In the genomic region with DNA sequence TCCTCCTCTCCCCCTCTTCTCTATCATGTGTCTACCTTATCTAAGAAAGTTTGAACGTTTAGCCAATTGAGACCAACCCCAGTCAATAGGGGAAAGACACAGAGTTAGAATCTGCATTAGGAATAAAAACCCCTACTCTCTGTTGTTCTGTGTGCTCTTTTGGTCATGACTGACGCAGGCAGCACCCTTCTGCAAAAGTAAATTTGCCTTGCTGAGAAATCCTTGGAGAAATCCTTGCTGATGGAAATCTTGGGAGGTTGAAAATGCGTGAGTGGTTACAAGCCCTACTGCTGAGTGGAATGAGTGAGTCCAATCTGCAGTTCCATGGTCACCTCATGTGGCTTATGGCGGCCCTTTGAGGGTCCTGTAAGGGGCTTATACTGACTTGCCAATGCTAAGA, we compare ENCODE assay signal across 1 cellular context.
TF ChIP-seq lines count a peak whose summit lies in the region.

No MANE protein-coding gene starts in this region.

TF ChIP-seq in HEK293, 187 proteins besides CTCF, POLR2A, EP300 and RAD21:
- no peak for TF ChIP-seq PATZ1 (tag by site-specific recombination; IDR thresholded peaks at IDR 0.05)
- TF ChIP-seq SETDB1 (IDR thresholded peaks at IDR 0.05; ENCODE audit: insufficient read length, low read length): peak; percentile 94
- no peak for TF ChIP-seq ZNF23 (tag by site-specific recombination; IDR thresholded peaks at IDR 0.05; ENCODE audit: borderline replicate concordance)
- no peak for TF ChIP-seq ZNF830 (tag by site-specific recombination; IDR thresholded peaks at IDR 0.05; ENCODE audit: low read depth)
- TF ChIP-seq TRIM28 (IDR thresholded peaks at IDR 0.05; ENCODE audit: borderline replicate concordance, low read length): peak; percentile 66; the same call in 1 of the 2 replicates
- no peak for TF ChIP-seq ZNF473 (tag by site-specific recombination; IDR thresholded peaks at IDR 0.05)
- TF ChIP-seq ZNF571 (tag by site-specific recombination; IDR thresholded peaks at IDR 0.05): no peak
- no peak for TF ChIP-seq ZNF600 (tag by site-specific recombination; IDR thresholded peaks at IDR 0.05)
